ENCODE assay signal across 11 cellular contexts in genomic region chr3:169865176-169865800, GRCh38. TPM values are rescaled to one million over a fixed set of nuclear protein-coding genes. Genes with fewer than 3 reads are reported as not detected.
DNase-seq lines count a peak whose midpoint lies in the region; ATAC-seq and TF ChIP-seq lines count a peak whose summit lies in the region.
"Had no signal": no experiment of that assay in that cellular context is flagged by ENCODE, and none has a peak within 500 bp of the region (broad histone marks: within the 10 kb centered on the region; RNA-seq: fewer than 3 reads in every experiment).

No MANE protein-coding gene starts in this region.

- H3K27ac ChIP-seq in rectal smooth muscle tissue (ENCODE audit: low read depth, low read length) (no peak overlapping the region), gastroesophageal sphincter (no peak overlapping the region)
- H3K27ac ChIP-seq: cardiac muscle cell had no signal

- TF ChIP-seq EP300 in gastroesophageal sphincter (IDR thresholded peaks at IDR 0.05), result no peak

- DNase-seq in activated CD8-positive, alpha-beta T cell treated with anti-CD3 and anti-CD28 coated beads, Interleukin-2, amount 10 ng/mL, durations not matched to agents 7 days and 5 days, result no peak
- no peak for DNase-seq in HuH-7.5 (ENCODE audit: low spot score)
- DNase-seq: nucleus accumbens had no signal

- ATAC-seq in GM18511 (IDR thresholded peaks at IDR 0.05; ENCODE audit: unreplicated experiment) (peak; percentile 57), HG02885 (IDR thresholded peaks at IDR 0.05; ENCODE audit: poor library complexity, unreplicated experiment) (peak; percentile 41), GM18873 (IDR thresholded peaks at IDR 0.05; ENCODE audit: low FRiP score, unreplicated experiment) (no peak), gastroesophageal sphincter (no peak), GM21529 (IDR thresholded peaks at IDR 0.05; ENCODE audit: unreplicated experiment) (no peak)
- peak; percentile 59 for ATAC-seq in activated CD8-positive, alpha-beta T cell treated with anti-CD3 and anti-CD28 coated beads, Interleukin-2, amount 10 ng/mL, durations not matched to agents 7 days and 5 days

- POLR2A ChIA-PET in activated CD8-positive, alpha-beta T cell treated with anti-CD3 and anti-CD28 coated beads, Interleukin-2, amount 10 ng/mL, durations not matched to agents 7 days and 5 days (lab: Charles Lee), result interaction anchor here (0.5 kb wide), 1 partner anchor 111 kb away, joined by 4 read pairs; no protein-coding TSS in a partner anchor

- TF ChIP-seq POLR2A in gastroesophageal sphincter (IDR thresholded peaks at IDR 0.05), result no peak

- H3K27me3 Mint-ChIP-seq in activated CD8-positive, alpha-beta T cell treated with anti-CD3 and anti-CD28 coated beads, Interleukin-2, amount 10 ng/mL, durations not matched to agents 7 days and 5 days (ENCODE audit: low read depth), result peaks cover 8% of the 10 kb centered on the region

- 60 to 78% methylated on average over 2 to 12 of the region's 12 CpGs for WGBS in gastroesophageal sphincter (ENCODE audit: low coverage in 1 of 2), 2 donors

- H3K9ac ChIP-seq in rectal smooth muscle tissue (ENCODE audit: low read length), result peak overlapping the region; percentile 36

- H3K4me1 Mint-ChIP-seq in activated CD8-positive, alpha-beta T cell treated with anti-CD3 and anti-CD28 coated beads, Interleukin-2, amount 10 ng/mL, durations not matched to agents 7 days and 5 days (ENCODE audit: low read depth), result peaks cover 33% of the 10 kb centered on the region

- H3K27ac Mint-ChIP-seq in activated CD8-positive, alpha-beta T cell treated with anti-CD3 and anti-CD28 coated beads, Interleukin-2, amount 10 ng/mL, durations not matched to agents 7 days and 5 days, result peak overlapping the region; percentile 74

- TF ChIP-seq CTCF in gastroesophageal sphincter (IDR thresholded peaks at IDR 0.05), result no peak

- H3K36me3 ChIP-seq in rectal smooth muscle tissue (ENCODE audit: control insufficient read depth, insufficient read depth, low read length) (no peaks in the 10 kb centered on the region), gastroesophageal sphincter (no peaks in the 10 kb centered on the region)
- H3K36me3 ChIP-seq: cardiac muscle cell had no signal

- no peak overlapping the region for H3K4me3 Mint-ChIP-seq in activated CD8-positive, alpha-beta T cell treated with anti-CD3 and anti-CD28 coated beads, Interleukin-2, amount 10 ng/mL, durations not matched to agents 7 days and 5 days

- H3K4me3 ChIP-seq in rectal smooth muscle tissue (ENCODE audit: low read length), result peak overlapping the region; percentile 6
- H3K4me3 ChIP-seq in gastroesophageal sphincter, result no peak overlapping the region
- H3K4me3 ChIP-seq: cardiac muscle cell had no signal

- no peaks in the 10 kb centered on the region for H3K9me3 Mint-ChIP-seq in activated CD8-positive, alpha-beta T cell treated with anti-CD3 and anti-CD28 coated beads, Interleukin-2, amount 10 ng/mL, durations not matched to agents 7 days and 5 days (ENCODE audit: insufficient read depth)

- H3K36me3 Mint-ChIP-seq in activated CD8-positive, alpha-beta T cell treated with anti-CD3 and anti-CD28 coated beads, Interleukin-2, amount 10 ng/mL, durations not matched to agents 7 days and 5 days (ENCODE audit: low read depth), result no peaks in the 10 kb centered on the region

- no peaks in the 10 kb centered on the region for H3K9me3 ChIP-seq in gastroesophageal sphincter

- H3K4me1 ChIP-seq in rectal smooth muscle tissue (ENCODE audit: control insufficient read depth, insufficient read depth, low read length), result no peaks in the 10 kb centered on the region
- peaks cover 0 to 4% (median 0%) of the 10 kb centered on the region in 3 donors for H3K4me1 ChIP-seq in gastroesophageal sphincter

- CTCF ChIA-PET in activated CD8-positive, alpha-beta T cell treated with anti-CD3 and anti-CD28 coated beads, Interleukin-2, amount 10 ng/mL, durations not matched to agents 7 days and 5 days (lab: Charles Lee), result interaction anchor here (1.0 to 4.2 kb wide), 4 partner anchors 15 to 189 kb away, joined by 3 to 28 read pairs (median 6); no protein-coding TSS in a partner anchor

- H3K27me3 ChIP-seq in rectal smooth muscle tissue (ENCODE audit: control insufficient read depth, insufficient read depth, low read length) (no peaks in the 10 kb centered on the region), gastroesophageal sphincter (no peaks in the 10 kb centered on the region)
- H3K27me3 ChIP-seq: cardiac muscle cell had no signal

RNA-seq across cellular contexts. Expression of gene LRRC31, which starts 4.4 kb away (rescaled TPM):
- total RNA-seq in activated CD8-positive, alpha-beta T cell treated with anti-CD3 and anti-CD28 coated beads, Interleukin-2, amount 10 ng/mL, durations not matched to agents 7 days and 5 days, result not detected
- total RNA-seq in gastroesophageal sphincter, result under 1 TPM in 1 of 4 donors, not detected in 3; 0.35 TPM
- total RNA-seq: cardiac muscle cell, NCI-H460 had no signal

RNA-seq across cellular contexts. Expression of gene SAMD7, which starts 46.1 kb away (rescaled TPM):
- total RNA-seq in activated CD8-positive, alpha-beta T cell treated with anti-CD3 and anti-CD28 coated beads, Interleukin-2, amount 10 ng/mL, durations not matched to agents 7 days and 5 days, result not detected
- not detected for total RNA-seq in gastroesophageal sphincter
- total RNA-seq: cardiac muscle cell, NCI-H460 had no signal

RNA-seq across cellular contexts. Expression of gene LRRC34, which starts 52.6 kb away (rescaled TPM):
- total RNA-seq in activated CD8-positive, alpha-beta T cell treated with anti-CD3 and anti-CD28 coated beads, Interleukin-2, amount 10 ng/mL, durations not matched to agents 7 days and 5 days, result 10 to 100 TPM; 12.0 to 15.0 TPM
- 1 to 10 TPM; 3.1 to 7.9 (median 5.9) TPM for total RNA-seq in gastroesophageal sphincter

RNA-seq across cellular contexts. Expression of gene LRRIQ4, which starts 52.6 kb away (rescaled TPM):
- under 1 TPM; 0.13 to 0.16 TPM for total RNA-seq in activated CD8-positive, alpha-beta T cell treated with anti-CD3 and anti-CD28 coated beads, Interleukin-2, amount 10 ng/mL, durations not matched to agents 7 days and 5 days
- not detected for total RNA-seq in gastroesophageal sphincter

Comparison
In these comparisons a context has a peak if more than half of its experiments do, and no peak if none do; other contexts are left out.
1. ATAC-seq: peak in GM18511 (single experiment), HG02885 (single experiment) and activated CD8-positive, alpha-beta T cell treated with anti-CD3 and anti-CD28 coated beads, Interleukin-2, amount 10 ng/mL, durations not matched to agents 7 days and 5 days (single experiment); none in GM18873 (single experiment), gastroesophageal sphincter (single experiment) and GM21529 (single experiment).